Comparison of ENCODE assay signal across 22 cellular contexts in genomic region chr17:34151081-34151480, GRCh38.
DNase-seq lines count a peak whose midpoint lies in the region; ATAC-seq and TF ChIP-seq lines count a peak whose summit lies in the region.
"Had no signal": no experiment of that assay in that cellular context is flagged by ENCODE, and none has a peak within 500 bp of the region (broad histone marks: within the 10 kb centered on the region; RNA-seq: fewer than 3 reads in every experiment).

No MANE protein-coding gene starts in this region.

- peaks cover 14% of the 10 kb centered on the region; the same call in 2 of the 3 replicates for H3K36me3 Mint-ChIP-seq in GM23338 (ENCODE audit: low read depth)
- H3K36me3 Mint-ChIP-seq: IgD-negative memory B cell had no signal

- H3K9me2 ChIP-seq in GM23338 (ENCODE audit: insufficient read depth), result peaks cover 9% of the 10 kb centered on the region; the same call in 1 of the 2 replicates

- ATAC-seq in GM23338 (no peak), GM18868 (IDR thresholded peaks at IDR 0.05; ENCODE audit: unreplicated experiment) (no peak)
- ATAC-seq: SK-N-SH treated with all-trans-retinoic acid at 6 μM for 48 hours had no signal

- peaks cover 6% of the 10 kb centered on the region; the same call in 1 of the 2 replicates for H3F3A ChIP-seq in GM23338 (replicated peaks; ENCODE audit: low read depth)

- peaks cover 46% of the 10 kb centered on the region for H3K4me1 Mint-ChIP-seq in GM23338

- DNase-seq in AG10803 (ENCODE audit: low read depth) (peak; percentile 25), GM23338 (ENCODE audit: low spot score) (peak; percentile 44), astrocyte of the hippocampus (ENCODE audit: low read depth, low spot score) (peak; percentile 50), kidney tubule cell (ENCODE audit: low spot score) (peak; percentile 78), H7 (no peak), DMS 273 (lab: John Stamatoyannopoulos, UW; ENCODE audit: unreplicated experiment) (no peak), cerebellar cortex (ENCODE audit: low spot score) (no peak)
- DNase-seq: DMS79, HCEC 1CT, MV-4-11, NCI-H1105 treated with DMSO at 0.1 percent for 48 hours, NCI-H1694, NCI-H2081, NCI-H2171 treated with DMSO at 0.1 percent for 48 hours, NCI-H446, NCI-H526, Peyer's patch had no signal

- no peak overlapping the region for H3K4me3 Mint-ChIP-seq in GM23338
- H3K4me3 Mint-ChIP-seq: CD14-positive monocyte had no signal

- no peaks in the 10 kb centered on the region for H4K20me1 ChIP-seq in GM23338 (replicated peaks; ENCODE audit: insufficient read depth)

- peaks cover 37% of the 10 kb centered on the region for H3K4me1 ChIP-seq in GM23338 (ENCODE audit: insufficient read depth)
- H3K4me1 ChIP-seq: Peyer's patch had no signal

- H3K27me3 ChIP-seq in GM23338 (ENCODE audit: insufficient read depth) (0 out of 2 replicates have a peak, but pooled peaks cover 3% of the 10 kb centered on the region), H7 (ENCODE audit: control insufficient read depth, insufficient read depth, low read length) (peaks cover 9% of the 10 kb centered on the region)
- H3K27me3 ChIP-seq: Peyer's patch had no signal

- H3K27ac ChIP-seq in GM23338 (ENCODE audit: low read depth), result peak overlapping the region; percentile 64
- H3K27ac ChIP-seq: 22Rv1, Peyer's patch had no signal

- H3K27ac Mint-ChIP-seq in GM23338, result peak overlapping the region; percentile 43
- H3K27ac Mint-ChIP-seq: IgD-negative memory B cell had no signal

- H3K79me2 ChIP-seq in GM23338 (replicated peaks; ENCODE audit: insufficient read depth), result peaks cover 82% of the 10 kb centered on the region

- no peak for TF ChIP-seq CTCF in AG10803 (conservative IDR thresholded peaks at IDR 0.05; ENCODE audit: low read length)
- no peak for TF ChIP-seq CTCF in GM23338 (conservative IDR thresholded peaks at IDR 0.05; ENCODE audit: low read depth in 2 of 2)

- H3K4me2 ChIP-seq in GM23338, result peak overlapping the region; percentile 60; the same call in 1 of the 2 replicates

- H2AFZ ChIP-seq in GM23338, result no peak overlapping the region

- H3K4me3 ChIP-seq in AG10803 (ENCODE audit: low read length), result no peak overlapping the region
- H3K4me3 ChIP-seq in GM23338, result no peak overlapping the region
- H3K4me3 ChIP-seq in H7 (ENCODE audit: insufficient read depth, low read depth, low read length), result no peak overlapping the region
- H3K4me3 ChIP-seq: Peyer's patch had no signal

- peaks cover 15% of the 10 kb centered on the region for H3K27me3 Mint-ChIP-seq in GM23338 (ENCODE audit: insufficient read depth, low read depth, poor library complexity)

- peaks cover 9% of the 10 kb centered on the region; the same call in 2 of the 3 replicates for H3K9me3 Mint-ChIP-seq in GM23338

- H3K36me3 ChIP-seq in GM23338 (ENCODE audit: insufficient read depth), result no peaks in the 10 kb centered on the region
- H3K36me3 ChIP-seq in H7 (replicated peaks; ENCODE audit: control insufficient read depth, insufficient read depth, low read length), result no peaks in the 10 kb centered on the region
- H3K36me3 ChIP-seq: Peyer's patch had no signal

TF ChIP-seq in GM23338, 12 proteins besides CTCF, POLR2A, EP300 and RAD21:
- TF ChIP-seq POLR2AphosphoS5 (IDR thresholded peaks at IDR 0.05; ENCODE audit: low read depth), result 0 out of 2 replicates have a peak, but pooled peaks have one; percentile 24
- no peak for TF ChIP-seq ZNF114 (CRISPR knock-in tag; IDR thresholded peaks at IDR 0.05)
- TF ChIP-seq NANOG (IDR thresholded peaks at IDR 0.05; ENCODE audit: borderline replicate concordance), result 0 out of 2 replicates have a peak, but pooled peaks have one; percentile 11

Comparison
In these comparisons a context has a peak if more than half of its experiments do, and no peak if none do; other contexts are left out.
1. DNase-seq: peak in AG10803 (single experiment), GM23338 (single experiment), astrocyte of the hippocampus (single experiment) and kidney tubule cell (single experiment); none in H7 (single experiment), DMS 273 (single experiment) and cerebellar cortex (single experiment).